35 cellular contexts compared by ENCODE assay signal in genomic region chr5:105807951-105808350, GRCh38.
"Had no signal": no experiment of that assay in that cellular context is flagged by ENCODE, and none has a peak within 500 bp of the region (broad histone marks: within the 10 kb centered on the region; RNA-seq: fewer than 3 reads in every experiment).

No MANE protein-coding gene starts in this region.

- H3K27ac ChIP-seq: KMS-11 had no signal

- H3K4me3 ChIP-seq: MG63 had no signal

- H3K36me3 ChIP-seq: MG63 had no signal

- H3K9ac ChIP-seq: KMS-11 had no signal

- DNase-seq: Karpas-422, Kasumi-1, MG63, MM.1S, MV-4-11, NCI-H1048, NCI-H1092, NCI-H1092 treated with DMSO at 0.1 percent for 48 hours, NCI-H1105, NCI-H1105 treated with DMSO at 0.1 percent for 48 hours, NCI-H1417, NCI-H1417 treated with DMSO at 0.1 percent for 48 hours, NCI-H1436, NCI-H1436 treated with DMSO at 0.1 percent for 48 hours, NCI-H146, NCI-H1694, NCI-H1694 treated with DMSO at 0.1 percent for 48 hours, NCI-H187, NCI-H1930, NCI-H2029, NCI-H2029 treated with DMSO at 0.1 percent for 48 hours, NCI-H2081, NCI-H2081 treated with DMSO at 0.1 percent for 48 hours, NCI-H2107, NCI-H2171, NCI-H2171 treated with DMSO at 0.1 percent for 48 hours, NCI-H2227 treated with DMSO at 0.1 percent for 48 hours, NCI-H226, NCI-H345, NCI-H446, NCI-H446 treated with DMSO at 0.1 percent for 48 hours, NCI-H510A, NCI-H510A treated with DMSO at 0.1 percent for 48 hours, NCI-H524 had no signal

- H3K27me3 ChIP-seq: MG63 had no signal

- H3K4me2 ChIP-seq: KMS-11 had no signal
